11 cellular contexts compared by ENCODE assay signal in the genomic region with DNA sequence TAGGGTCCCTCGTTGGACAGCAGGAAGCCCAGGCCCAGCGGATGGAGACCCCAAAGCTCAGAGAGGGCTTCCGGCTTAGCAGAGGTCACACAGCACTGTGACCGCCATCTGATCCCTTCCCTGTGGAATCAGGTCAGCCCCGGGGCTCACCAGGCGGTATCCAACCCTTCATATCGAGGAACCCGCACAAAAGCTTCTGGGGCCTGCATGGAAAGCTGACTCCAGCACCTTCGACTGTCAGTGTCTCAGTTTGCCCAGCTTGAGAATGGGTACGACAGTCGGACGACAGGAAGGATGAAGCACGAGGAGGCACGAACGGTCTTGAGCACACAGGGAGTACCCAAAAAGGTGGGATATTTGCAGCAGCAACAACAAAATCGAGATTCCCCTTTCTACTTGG. TPM values are rescaled to one million over a fixed set of nuclear protein-coding genes. Genes with fewer than 3 reads are reported as not detected.
DNase-seq lines count a peak whose midpoint lies in the region; ATAC-seq, FAIRE-seq and TF ChIP-seq lines count a peak whose summit lies in the region.
"Had no signal": no experiment of that assay in that cellular context is flagged by ENCODE, and none has a peak within 500 bp of the region (broad histone marks: within the 10 kb centered on the region; RNA-seq: fewer than 3 reads in every experiment).

No MANE protein-coding gene starts in this region.

- H3K27me3 ChIP-seq in Caco-2 (replicated peaks; ENCODE audit: control insufficient read depth, insufficient read depth, low read length), result no peaks in the 10 kb centered on the region
- H3K27me3 ChIP-seq in neural progenitor cell, result peaks cover 11% of the 10 kb centered on the region

- peaks cover 59% of the 10 kb centered on the region for H3F3A ChIP-seq in neural progenitor cell (ENCODE audit: low read depth)

- no peak overlapping the region for H2AFZ ChIP-seq in neural progenitor cell (replicated peaks)

- H3K36me3 ChIP-seq in Caco-2 (ENCODE audit: control insufficient read depth, insufficient read depth, low read length) (no peaks in the 10 kb centered on the region), neural progenitor cell (peaks cover 5% of the 10 kb centered on the region)

- H3K4me1 Mint-ChIP-seq in Caco-2 (ENCODE audit: low read depth, unreplicated experiment), result peaks cover 12% of the 10 kb centered on the region
- peaks cover 46% of the 10 kb centered on the region for H3K4me1 Mint-ChIP-seq in activated naive CD8-positive, alpha-beta T cell treated with anti-CD3 and anti-CD28 coated beads, Interleukin-2, amount 50 U/mL, for 24 hours
- H3K4me1 Mint-ChIP-seq in naive thymus-derived CD8-positive, alpha-beta T cell, result peaks cover 27 to 61% (median 52%) of the 10 kb centered on the region in 4 donors
- H3K4me1 Mint-ChIP-seq in neural progenitor cell, result peaks cover 28% of the 10 kb centered on the region

- H3K9me3 ChIP-seq in A549, result no peaks in the 10 kb centered on the region
- no peaks in the 10 kb centered on the region for H3K9me3 ChIP-seq in Caco-2
- no peaks in the 10 kb centered on the region for H3K9me3 ChIP-seq in neural progenitor cell (ENCODE audit: low read depth)

- H3K4me3 Mint-ChIP-seq in Caco-2 (ENCODE audit: unreplicated experiment) (no peak overlapping the region), neural progenitor cell (no peak overlapping the region)
- H3K4me3 Mint-ChIP-seq in activated naive CD8-positive, alpha-beta T cell treated with anti-CD3 and anti-CD28 coated beads, Interleukin-2, amount 50 U/mL, for 24 hours, result peak overlapping the region; percentile 52
- peak overlapping the region; percentile 87 to 99 (median 94) for H3K4me3 Mint-ChIP-seq in naive thymus-derived CD8-positive, alpha-beta T cell

- ATAC-seq in A549 (no peak), left lobe of liver (no peak), GM18870 (IDR thresholded peaks at IDR 0.05; ENCODE audit: unreplicated experiment) (no peak)
- ATAC-seq in activated naive CD8-positive, alpha-beta T cell treated with anti-CD3 and anti-CD28 coated beads, Interleukin-2, amount 50 U/mL, for 24 hours, result no peak
- no peak for ATAC-seq in naive thymus-derived CD8-positive, alpha-beta T cell

- CTCF ChIA-PET in A549 (lab: Yijun Ruan, JAX), result interaction anchor here (0.6 to 3.6 kb wide), 4 partner anchors 16 to 97 kb away, joined by 3 to 14 read pairs (median 4); no protein-coding TSS in a partner anchor
- CTCF ChIA-PET in Caco-2 (lab: Charles Lee), result no interaction called here

- TF ChIP-seq POLR2A in A549 (IDR thresholded peaks at IDR 0.05; ENCODE audit: low read length), result no peak

- H3K9me3 Mint-ChIP-seq in Caco-2 (ENCODE audit: unreplicated experiment) (no peaks in the 10 kb centered on the region), neural progenitor cell (no peaks in the 10 kb centered on the region)
- H3K9me3 Mint-ChIP-seq in activated naive CD8-positive, alpha-beta T cell treated with anti-CD3 and anti-CD28 coated beads, Interleukin-2, amount 50 U/mL, for 24 hours, result no peaks in the 10 kb centered on the region
- no peaks in the 10 kb centered on the region for H3K9me3 Mint-ChIP-seq in naive thymus-derived CD8-positive, alpha-beta T cell

- WGBS in A549 (ENCODE audit: missing lambda C conversion rate), result 96% methylated on average over 16 of the region's 16 CpGs

- intact Hi-C loops in Caco-2 (cut with micrococcal nuclease; ENCODE audit: unreplicated experiment), result loop anchor here (10.0 kb wide), 1 partner anchor 105 kb away; no protein-coding TSS in a partner anchor

- no peak for TF ChIP-seq RAD21 in A549 (conservative IDR thresholded peaks at IDR 0.05 in 1 of 2, IDR thresholded peaks at IDR 0.05 in 1 of 2)

- no peak for FAIRE-seq in A549 (lab: Jason Lieb, UNC)

- no peak overlapping the region for H3K27ac Mint-ChIP-seq in Caco-2 (ENCODE audit: unreplicated experiment)
- peak overlapping the region; percentile 65 for H3K27ac Mint-ChIP-seq in activated naive CD8-positive, alpha-beta T cell treated with anti-CD3 and anti-CD28 coated beads, Interleukin-2, amount 50 U/mL, for 24 hours
- peak overlapping the region in 9 of 10 donors; percentile 91 to 98 (median 95) for H3K27ac Mint-ChIP-seq in naive thymus-derived CD8-positive, alpha-beta T cell
- H3K27ac Mint-ChIP-seq in neural progenitor cell, result no peak overlapping the region

- TF ChIP-seq EP300 in A549 (IDR thresholded peaks at IDR 0.05), result no peak

- no peak overlapping the region for H3K9ac ChIP-seq in neural progenitor cell

- H3K4me2 ChIP-seq in A549 (no peak overlapping the region), neural progenitor cell (no peak overlapping the region)

- peaks cover 63% of the 10 kb centered on the region for H4K20me1 ChIP-seq in neural progenitor cell (ENCODE audit: low read depth)

- H3K79me2 ChIP-seq in neural progenitor cell (ENCODE audit: low read depth), result peaks cover 6% of the 10 kb centered on the region

- H3K27me3 Mint-ChIP-seq in Caco-2 (ENCODE audit: insufficient read depth, unreplicated experiment), result no peaks in the 10 kb centered on the region
- H3K27me3 Mint-ChIP-seq in activated naive CD8-positive, alpha-beta T cell treated with anti-CD3 and anti-CD28 coated beads, Interleukin-2, amount 50 U/mL, for 24 hours, result no peaks in the 10 kb centered on the region
- H3K27me3 Mint-ChIP-seq in naive thymus-derived CD8-positive, alpha-beta T cell, result no peaks in the 10 kb centered on the region
- peaks cover 11% of the 10 kb centered on the region for H3K27me3 Mint-ChIP-seq in neural progenitor cell (ENCODE audit: insufficient read depth, low read depth)

- H3K4me1 ChIP-seq in A549 (peaks cover 53% of the 10 kb centered on the region), Caco-2 (peaks cover 9% of the 10 kb centered on the region; the same call in 1 of the 2 replicates), neural progenitor cell (peaks cover 28% of the 10 kb centered on the region)

- H3K4me3 ChIP-seq in A549 (no peak overlapping the region), Caco-2 (ENCODE audit: low read depth, low read length) (no peak overlapping the region), neural progenitor cell (no peak overlapping the region)

- POLR2A ChIA-PET in A549 (lab: Yijun Ruan, JAX), result no interaction called here
- POLR2A ChIA-PET in Caco-2 (lab: Charles Lee), result no interaction called here
- POLR2A ChIA-PET in naive thymus-derived CD8-positive, alpha-beta T cell (lab: Charles Lee), result interaction anchor here (0.6 to 15.8 kb wide), 8 partner anchors 10 to 928 kb away, joined by 3 to 519 read pairs (median 8); a partner anchor contains a TSS

- BruUV-seq in Caco-2 (replicated peaks; lab: Mats Ljungman, UMichigan), result TSS peak; percentile 50

- DNase-seq in A549 (ENCODE audit: low read depth in 1 of 2, low spot score in 1 of 2), result no peak
- no peak for DNase-seq in Caco-2
- no peak for DNase-seq in activated naive CD8-positive, alpha-beta T cell treated with anti-CD3 and anti-CD28 coated beads, Interleukin-2, amount 50 U/mL, for 24 hours
- no peak for DNase-seq in naive thymus-derived CD8-positive, alpha-beta T cell
- no peak for DNase-seq in left lobe of liver (ENCODE audit: low spot score)
- no peak for DNase-seq in neural progenitor cell (ENCODE audit: low spot score)
- no peak for DNase-seq in stimulated activated CD4-positive, alpha-beta T cell treated with anti-CD3 and anti-CD28 coated beads, Interleukin-2, amount 100 ng/mL, for 24 hours
- DNase-seq: foreskin fibroblast, HCEC 1CT, NCI-H2029 had no signal

- TF ChIP-seq CTCF in A549 (IDR thresholded peaks at IDR 0.05) (no peak), Caco-2 (IDR thresholded peaks at IDR 0.05; ENCODE audit: insufficient read depth in 1 of 2, low read depth in 1 of 2, low read length in 1 of 2, severe bottlenecking in 1 of 2, unreplicated experiment in 1 of 2) (no peak), neural progenitor cell (IDR thresholded peaks at IDR 0.05) (no peak)

- H3K27ac ChIP-seq in A549 (no peak overlapping the region), neural progenitor cell (no peak overlapping the region)

- H3K36me3 Mint-ChIP-seq in Caco-2 (ENCODE audit: insufficient read depth, unreplicated experiment) (peaks cover 20% of the 10 kb centered on the region), neural progenitor cell (peaks cover 12% of the 10 kb centered on the region)
- H3K36me3 Mint-ChIP-seq in activated naive CD8-positive, alpha-beta T cell treated with anti-CD3 and anti-CD28 coated beads, Interleukin-2, amount 50 U/mL, for 24 hours (ENCODE audit: low read depth), result peaks cover 32% of the 10 kb centered on the region
- H3K36me3 Mint-ChIP-seq in naive thymus-derived CD8-positive, alpha-beta T cell, result peaks cover 0 to 60% (median 24%) of the 10 kb centered on the region in 3 donors

RNA-seq across cellular contexts. Expression of a gene that starts 2.6 kb away (rescaled TPM):
- polyA plus RNA-seq in A549 (2011; rRNA removed) (171 and 183 TPM in 2 replicates), A549 (2017; fragmentation: RNase III; extraction: RNeasy Plus Mini Kit Qiagen cat#74134 plus additional on column Dnase treatment) (191 to 231 TPM (median 216 TPM) in 3 replicates)
- 223 and 303 TPM in 2 replicates for polyA plus RNA-seq in A549 (2012; cell fraction: cytosol; rRNA removed)
- polyA plus RNA-seq in A549 (2012; cell fraction: nucleus; rRNA removed), result 251 and 276 TPM in 2 replicates
- 235 and 240 TPM in 2 replicates for polyA minus RNA-seq in A549 (2011; rRNA and poly(A)+ RNA removed)
- total RNA-seq in Caco-2 (2022) (132 and 144 TPM in 2 replicates), left lobe of liver (153 TPM), neural progenitor cell (ENCODE audit: low replicate concordance) (54.6 and 148 TPM in 2 replicates)
- total RNA-seq in naive thymus-derived CD8-positive, alpha-beta T cell, result 100 to 1,000 TPM; 981 to 983 TPM
- 100 to 1,000 TPM; 451 to 924 (median 555) TPM for polyA plus RNA-seq in naive thymus-derived CD8-positive, alpha-beta T cell

RNA-seq across cellular contexts. Expression of a gene that starts 30.6 kb away (rescaled TPM):
- 2.1 and 2.7 TPM in 2 replicates for polyA plus RNA-seq in A549 (2011; rRNA removed)
- polyA plus RNA-seq in A549 (2012; cell fraction: cytosol; rRNA removed), result 1.8 and 2.9 TPM in 2 replicates
- polyA plus RNA-seq in A549 (2012; cell fraction: nucleus; rRNA removed), result 8.3 and 9.3 TPM in 2 replicates
- 1.9 to 3.1 TPM (median 2.6 TPM) in 3 replicates for polyA plus RNA-seq in A549 (2017; fragmentation: RNase III; extraction: RNeasy Plus Mini Kit Qiagen cat#74134 plus additional on column Dnase treatment)
- polyA minus RNA-seq in A549 (2011; rRNA and poly(A)+ RNA removed), result 2.1 and 2.4 TPM in 2 replicates
- 29.2 and 31.3 TPM in 2 replicates for total RNA-seq in Caco-2 (2022)
- total RNA-seq in naive thymus-derived CD8-positive, alpha-beta T cell, result 10 to 100 TPM; 19.1 to 21.1 TPM
- polyA plus RNA-seq in naive thymus-derived CD8-positive, alpha-beta T cell, result 10 to 100 TPM in 2 of 3 donors, 1 to 10 TPM in 1; 7.0 to 12.4 (median 10.8) TPM
- total RNA-seq in left lobe of liver, result 12.8 TPM
- 1.1 TPM in 1 of 2 replicates, not detected in the other for total RNA-seq in neural progenitor cell (ENCODE audit: low replicate concordance)

RNA-seq across cellular contexts. Expression of a gene that starts 34.5 kb away (rescaled TPM):
- polyA plus RNA-seq in A549 (2011; rRNA removed) (5.5 and 8.6 TPM in 2 replicates), A549 (2017; fragmentation: RNase III; extraction: RNeasy Plus Mini Kit Qiagen cat#74134 plus additional on column Dnase treatment) (29.0 to 32.8 TPM (median 30.5 TPM) in 3 replicates)
- 24.3 and 29.2 TPM in 2 replicates for polyA plus RNA-seq in A549 (2012; cell fraction: cytosol; rRNA removed)
- polyA plus RNA-seq in A549 (2012; cell fraction: nucleus; rRNA removed), result 26.9 and 28.9 TPM in 2 replicates
- 6.7 and 19.2 TPM in 2 replicates for polyA minus RNA-seq in A549 (2011; rRNA and poly(A)+ RNA removed)
- total RNA-seq in Caco-2 (2022) (50.0 and 50.7 TPM in 2 replicates), left lobe of liver (22.8 TPM), neural progenitor cell (ENCODE audit: low replicate concordance) (12.4 and 19.5 TPM in 2 replicates)
- 1 to 10 TPM; 5.1 to 5.4 TPM for total RNA-seq in naive thymus-derived CD8-positive, alpha-beta T cell
- under 1 TPM; 0.43 to 0.60 (median 0.47) TPM for polyA plus RNA-seq in naive thymus-derived CD8-positive, alpha-beta T cell

Comparison
In these comparisons a context has a peak if more than half of its experiments do, and no peak if none do; other contexts are left out.
1. H3K27ac Mint-ChIP-seq: peak in activated naive CD8-positive, alpha-beta T cell treated with anti-CD3 and anti-CD28 coated beads, Interleukin-2, amount 50 U/mL, for 24 hours (single experiment) and naive thymus-derived CD8-positive, alpha-beta T cell (9 of 10); none in Caco-2 (single experiment) and neural progenitor cell (single experiment).
2. H3K4me3 Mint-ChIP-seq: peak in activated naive CD8-positive, alpha-beta T cell treated with anti-CD3 and anti-CD28 coated beads, Interleukin-2, amount 50 U/mL, for 24 hours (single experiment) and naive thymus-derived CD8-positive, alpha-beta T cell (10 of 10); none in Caco-2 (single experiment) and neural progenitor cell (single experiment).